ENCODE assay signal across 9 cellular contexts in the genomic region with DNA sequence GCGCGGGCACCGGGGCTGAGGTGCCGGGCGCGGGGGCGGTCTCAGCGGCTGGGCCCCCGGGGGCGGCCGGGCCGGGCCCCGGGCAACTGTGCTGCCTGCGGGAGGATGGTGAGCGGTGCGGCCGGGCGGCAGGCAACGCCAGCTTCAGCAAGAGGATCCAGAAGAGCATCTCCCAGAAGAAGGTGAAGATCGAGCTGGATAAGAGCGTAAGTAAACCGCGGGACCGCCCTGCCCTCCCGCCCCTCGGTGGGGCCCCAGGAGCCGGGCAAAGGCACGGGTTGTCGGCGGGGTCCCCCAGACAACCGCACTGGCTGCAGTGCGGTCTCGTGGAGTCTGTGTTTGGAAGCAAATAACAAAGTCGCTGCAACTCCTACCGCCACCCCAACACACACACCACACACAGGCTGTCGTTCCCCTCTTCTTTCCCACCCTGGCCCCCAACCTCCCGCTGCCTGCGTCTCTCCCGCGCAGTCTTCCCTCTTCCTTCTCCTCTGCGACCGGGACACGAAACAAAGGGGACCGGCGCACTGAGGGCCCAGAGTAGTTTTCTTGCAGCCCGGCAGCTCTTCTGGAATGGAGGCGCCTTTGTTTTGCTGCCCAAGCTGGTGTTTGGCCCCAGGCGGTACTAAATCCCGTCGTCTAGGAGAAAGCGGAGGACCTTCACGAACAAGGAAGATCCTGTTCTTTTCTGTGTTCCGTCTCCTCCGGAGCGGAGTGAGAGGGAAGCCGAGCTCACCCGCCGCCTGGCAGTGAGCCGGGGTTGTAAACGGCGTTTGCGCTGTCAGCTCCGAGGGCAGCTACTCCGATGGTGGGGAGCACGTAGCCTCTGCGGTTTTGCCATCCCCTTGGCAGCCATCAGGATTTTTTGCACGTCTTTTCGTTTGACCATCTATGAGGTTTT. TPM values are rescaled to one million over a fixed set of nuclear protein-coding genes. Genes with fewer than 3 reads are reported as not detected.
DNase-seq lines count a peak whose midpoint lies in the region; ATAC-seq and TF ChIP-seq lines count a peak whose summit lies in the region.
"Had no signal": no experiment of that assay in that cellular context is flagged by ENCODE, and none has a peak within 500 bp of the region (broad histone marks: within the 10 kb centered on the region; RNA-seq: fewer than 3 reads in every experiment).

No MANE protein-coding gene starts in this region.

- POLR2A ChIA-PET in CD4-positive, alpha-beta T cell (lab: Charles Lee), result interaction anchor here (0.7 to 7.1 kb wide), 15 partner anchors 12 to 912 kb away, joined by 3 to 373 read pairs (median 4); a partner anchor contains a TSS

- H2AFZ ChIP-seq in OCI-LY3 (ENCODE audit: low read depth, low read length), result peak overlapping the region; percentile 35; the same call in 1 of the 2 replicates

- peak overlapping the region; percentile 76 for H3K4me2 ChIP-seq in OCI-LY3 (ENCODE audit: low read length)

- H3K9me3 Mint-ChIP-seq in CD4-positive, alpha-beta T cell, result no peaks in the 10 kb centered on the region
- H3K9me3 Mint-ChIP-seq in activated T-cell treated with anti-CD3 and anti-CD28 coated beads, Interleukin-2, amount 50 U/mL, for 72 hours, result no peaks in the 10 kb centered on the region
- no peaks in the 10 kb centered on the region for H3K9me3 Mint-ChIP-seq in stimulated activated naive CD8-positive, alpha-beta T cell treated with anti-CD3 and anti-CD28 coated beads, Interleukin-15, amount 100 ng/mL, for 72 hours

- peak in 1 of 4 donors; percentile 15 for TF ChIP-seq POLR2A in esophagus squamous epithelium (IDR thresholded peaks at IDR 0.05)

- H4K20me1 ChIP-seq in OCI-LY3 (ENCODE audit: insufficient read depth, low read length), result no peaks in the 10 kb centered on the region

- H3K36me3 ChIP-seq in OCI-LY3 (replicated peaks; ENCODE audit: low read depth, low read length) (peaks cover 5% of the 10 kb centered on the region), esophagus squamous epithelium (peaks cover 0 to 6% (median 0%) of the 10 kb centered on the region in 3 donors), muscle layer of duodenum (ENCODE audit: control insufficient read depth in 1 of 2, insufficient read depth in 2 of 2, low read length in 2 of 2) (peaks cover 0 to 4% of the 10 kb centered on the region in 2 donors)

- 1 to 2% methylated on average over 10 to 31 of the region's 68 CpGs for WGBS in esophagus squamous epithelium, 2 donors

- peak overlapping the region; percentile 98 for H3K4me3 Mint-ChIP-seq in CD4-positive, alpha-beta T cell
- peak overlapping the region; percentile 97 to 100 for H3K4me3 Mint-ChIP-seq in activated T-cell treated with anti-CD3 and anti-CD28 coated beads, Interleukin-2, amount 50 U/mL, for 72 hours
- H3K4me3 Mint-ChIP-seq in stimulated activated naive CD8-positive, alpha-beta T cell treated with anti-CD3 and anti-CD28 coated beads, Interleukin-15, amount 100 ng/mL, for 72 hours, result peak overlapping the region; percentile 100

- H3K27ac Mint-ChIP-seq in CD4-positive, alpha-beta T cell, result peak overlapping the region; percentile 79
- H3K27ac Mint-ChIP-seq in activated T-cell treated with anti-CD3 and anti-CD28 coated beads, Interleukin-2, amount 50 U/mL, for 72 hours, result peak overlapping the region; percentile 50
- H3K27ac Mint-ChIP-seq in stimulated activated naive CD8-positive, alpha-beta T cell treated with anti-CD3 and anti-CD28 coated beads, Interleukin-15, amount 100 ng/mL, for 72 hours, result peak overlapping the region; percentile 62 to 74

- H3K27me3 ChIP-seq in CD4-positive, alpha-beta T cell (ENCODE audit: control insufficient read depth, insufficient read depth, low read length), result no peaks in the 10 kb centered on the region
- H3K27me3 ChIP-seq in OCI-LY3 (ENCODE audit: low read depth, low read length), result no peaks in the 10 kb centered on the region
- H3K27me3 ChIP-seq in esophagus squamous epithelium, result no peaks in the 10 kb centered on the region
- H3K27me3 ChIP-seq in muscle layer of duodenum (ENCODE audit: low read depth, low read length), result no peaks in the 10 kb centered on the region

- peaks cover 17% of the 10 kb centered on the region for H3K4me1 ChIP-seq in OCI-LY3 (ENCODE audit: low read length)
- H3K4me1 ChIP-seq in esophagus squamous epithelium, result peaks cover 7 to 65% (median 17%) of the 10 kb centered on the region in 3 donors
- H3K4me1 ChIP-seq in muscle layer of duodenum (ENCODE audit: control insufficient read depth in 1 of 2, insufficient read depth in 2 of 2, low read length in 2 of 2), result peaks cover 6 to 34% of the 10 kb centered on the region in 2 donors

- TF ChIP-seq CTCF in CD4-positive, alpha-beta T cell (IDR thresholded peaks at IDR 0.05), result no peak
- TF ChIP-seq CTCF in OCI-LY3 (IDR thresholded peaks at IDR 0.05; ENCODE audit: low read depth, low read length) (no peak), esophagus squamous epithelium (IDR thresholded peaks at IDR 0.05) (no peak)

- CTCF ChIA-PET in CD4-positive, alpha-beta T cell (lab: Charles Lee), result interaction anchor here (1.4 to 1.8 kb wide), 4 partner anchors 37 to 70 kb away, joined by 3 to 8 read pairs (median 4); a partner anchor contains a TSS

- H3K4me1 Mint-ChIP-seq in CD4-positive, alpha-beta T cell (ENCODE audit: low read depth), result peaks cover 34% of the 10 kb centered on the region
- peaks cover 35% of the 10 kb centered on the region for H3K4me1 Mint-ChIP-seq in activated T-cell treated with anti-CD3 and anti-CD28 coated beads, Interleukin-2, amount 50 U/mL, for 72 hours (ENCODE audit: low read depth)
- H3K4me1 Mint-ChIP-seq in stimulated activated naive CD8-positive, alpha-beta T cell treated with anti-CD3 and anti-CD28 coated beads, Interleukin-15, amount 100 ng/mL, for 72 hours, result peaks cover 23% of the 10 kb centered on the region

- intact Hi-C loops in CD4-positive, alpha-beta T cell (cut with DNase I, micrococcal nuclease), result loop anchor here (1.0 to 10.0 kb wide), 4 partner anchors 37 to 911 kb away; a partner anchor contains a TSS
- intact Hi-C loops in esophagus squamous epithelium (cut with DNase I), result no loop called here

- H3K27me3 Mint-ChIP-seq in CD4-positive, alpha-beta T cell, result peaks cover 31% of the 10 kb centered on the region
- H3K27me3 Mint-ChIP-seq in activated T-cell treated with anti-CD3 and anti-CD28 coated beads, Interleukin-2, amount 50 U/mL, for 72 hours (ENCODE audit: low read depth), result no peaks in the 10 kb centered on the region
- H3K27me3 Mint-ChIP-seq in stimulated activated naive CD8-positive, alpha-beta T cell treated with anti-CD3 and anti-CD28 coated beads, Interleukin-15, amount 100 ng/mL, for 72 hours, result peaks cover 17% of the 10 kb centered on the region

- H3K4me3 ChIP-seq in OCI-LY3 (ENCODE audit: low read length), result peak overlapping the region; percentile 86
- H3K4me3 ChIP-seq in esophagus squamous epithelium, result peak overlapping the region; percentile 76 to 89 (median 85)
- peak overlapping the region; percentile 75 to 85 for H3K4me3 ChIP-seq in muscle layer of duodenum (ENCODE audit: low read depth in 1 of 2, low read length in 2 of 2)

- ATAC-seq in CD4-positive, alpha-beta T cell (ENCODE audit: poor library complexity), result no peak
- ATAC-seq in GM19372 (IDR thresholded peaks at IDR 0.05; ENCODE audit: low read depth, unreplicated experiment) (peak; percentile 15), HG03460 (IDR thresholded peaks at IDR 0.05; ENCODE audit: unreplicated experiment) (peak; percentile 15)
- ATAC-seq in activated T-cell treated with anti-CD3 and anti-CD28 coated beads, Interleukin-2, amount 50 U/mL, for 72 hours (replicated peaks in 1 of 2), result peak; percentile 28
- peak; percentile 23 for ATAC-seq in stimulated activated naive CD8-positive, alpha-beta T cell treated with anti-CD3 and anti-CD28 coated beads, Interleukin-15, amount 100 ng/mL, for 72 hours

- peaks cover 22% of the 10 kb centered on the region for H3K36me3 Mint-ChIP-seq in CD4-positive, alpha-beta T cell (ENCODE audit: low read depth)
- H3K36me3 Mint-ChIP-seq in activated T-cell treated with anti-CD3 and anti-CD28 coated beads, Interleukin-2, amount 50 U/mL, for 72 hours (ENCODE audit: insufficient read depth in 2 of 2), result peaks cover 5 to 6% of the 10 kb centered on the region in 2 donors

- peak overlapping the region; percentile 70 for H3K9ac ChIP-seq in OCI-LY3 (ENCODE audit: low read length)

- no peaks in the 10 kb centered on the region for H3K9me3 ChIP-seq in CD4-positive, alpha-beta T cell (ENCODE audit: control insufficient read depth, low read length)
- no peaks in the 10 kb centered on the region for H3K9me3 ChIP-seq in OCI-LY3 (ENCODE audit: insufficient read depth, low read length)
- H3K9me3 ChIP-seq in esophagus squamous epithelium, result no peaks in the 10 kb centered on the region
- no peaks in the 10 kb centered on the region for H3K9me3 ChIP-seq in muscle layer of duodenum (ENCODE audit: control insufficient read depth in 1 of 2, low read length in 2 of 2)

- DNase-seq in CD4-positive, alpha-beta T cell, result peak; percentile 10 to 49 (median 22)
- peak; percentile 41 to 44 for DNase-seq in activated T-cell treated with anti-CD3 and anti-CD28 coated beads, Interleukin-2, amount 50 U/mL, for 72 hours
- no peak for DNase-seq in esophagus squamous epithelium (lab: John Stamatoyannopoulos, UW)
- DNase-seq in stimulated activated naive CD8-positive, alpha-beta T cell treated with anti-CD3 and anti-CD28 coated beads, Interleukin-15, amount 100 ng/mL, for 72 hours, result peak; percentile 36 to 42

- peaks cover 33% of the 10 kb centered on the region for H3K79me2 ChIP-seq in OCI-LY3 (ENCODE audit: low read length)

- no peak overlapping the region for H3K27ac ChIP-seq in CD4-positive, alpha-beta T cell (ENCODE audit: low read depth, low read length)
- H3K27ac ChIP-seq in OCI-LY3 (ENCODE audit: low read length), result peak overlapping the region; percentile 3; the same call in 1 of the 2 replicates
- peak overlapping the region; percentile 83 to 96 (median 96) for H3K27ac ChIP-seq in esophagus squamous epithelium
- peak overlapping the region; percentile 94 for H3K27ac ChIP-seq in muscle layer of duodenum (ENCODE audit: low read length)

RNA-seq across cellular contexts. Expression of a gene that starts 0.8 kb away (rescaled TPM):
- 1 to 10 TPM; 2.5 to 3.9 TPM for total RNA-seq in CD4-positive, alpha-beta T cell
- total RNA-seq in activated T-cell treated with anti-CD3 and anti-CD28 coated beads, Interleukin-2, amount 50 U/mL, for 72 hours, result 10 to 100 TPM; 18.1 to 18.4 TPM
- 10 to 100 TPM; 10.3 to 18.5 (median 13.2) TPM for total RNA-seq in esophagus squamous epithelium

RNA-seq across cellular contexts. Expression of a gene that starts 27.4 kb away (rescaled TPM):
- total RNA-seq in CD4-positive, alpha-beta T cell, result not detected
- total RNA-seq in activated T-cell treated with anti-CD3 and anti-CD28 coated beads, Interleukin-2, amount 50 U/mL, for 72 hours, result not detected
- under 1 TPM in 1 of 4 donors, not detected in 3; 0.08 TPM for total RNA-seq in esophagus squamous epithelium
- total RNA-seq: glomerular endothelial cell had no signal

RNA-seq across cellular contexts. Expression of a gene that starts 37.4 kb away (rescaled TPM):
- 100 to 1,000 TPM; 228 to 232 TPM for total RNA-seq in CD4-positive, alpha-beta T cell
- total RNA-seq in activated T-cell treated with anti-CD3 and anti-CD28 coated beads, Interleukin-2, amount 50 U/mL, for 72 hours, result 100 to 1,000 TPM; 553 to 627 TPM
- total RNA-seq in esophagus squamous epithelium, result 10 to 100 TPM; 27.3 to 83.6 (median 65.3) TPM
